9 cellular contexts compared by ENCODE assay signal in genomic region chr16:29927523-29927905, GRCh38. TPM values are rescaled to one million over a fixed set of nuclear protein-coding genes. Genes with fewer than 3 reads are reported as not detected.
A peak's percentile ranks its signal among the peaks of the same experiment; 100 is the strongest.
DNase-seq lines count a peak whose midpoint lies in the region; ATAC-seq and TF ChIP-seq lines count a peak whose summit lies in the region.
"Had no signal": no experiment of that assay in that cellular context is flagged by ENCODE, and none has a peak within 500 bp of the region (broad histone marks: within the 10 kb centered on the region; RNA-seq: fewer than 3 reads in every experiment).

No MANE protein-coding gene starts in this region.

- no peak for ATAC-seq in activated CD8-positive, alpha-beta T cell treated with anti-CD3 and anti-CD28 coated beads, Interleukin-2, amount 10 ng/mL, durations not matched to agents 7 days and 5 days
- no peak for ATAC-seq in omental fat pad (ENCODE audit: low FRiP score)

- TF ChIP-seq CTCF in fibroblast of villous mesenchyme (IDR thresholded peaks at IDR 0.05; ENCODE audit: insufficient read depth, low read depth, low read length) (no peak), smooth muscle cell (IDR thresholded peaks at IDR 0.05; ENCODE audit: borderline replicate concordance, insufficient read depth, poor library complexity, severe bottlenecking) (no peak), omental fat pad (IDR thresholded peaks at IDR 0.05) (no peak), brain microvascular endothelial cell (IDR thresholded peaks at IDR 0.05; ENCODE audit: low read depth, low read length, missing control alignments) (no peak)

- POLR2A ChIA-PET in activated CD8-positive, alpha-beta T cell treated with anti-CD3 and anti-CD28 coated beads, Interleukin-2, amount 10 ng/mL, durations not matched to agents 7 days and 5 days (lab: Charles Lee): interaction anchor here (0.6 to 2.6 kb wide), 4 partner anchors 29 to 109 kb away, joined by 3 to 15 read pairs (median 4); partner anchors contain the start of gene TMEM219

- H4K20me1 ChIP-seq in smooth muscle cell (ENCODE audit: low read depth): peaks cover 5% of the 10 kb centered on the region

- H3K4me1 ChIP-seq in smooth muscle cell (ENCODE audit: low read depth): peaks cover 7% of the 10 kb centered on the region

- no peaks in the 10 kb centered on the region for H3K27me3 Mint-ChIP-seq in T-helper 2 cell treated with Interferon-gamma antibody and Interleukin-4, amounts not matched to agents 5 μg/mL and 100 μg/mL, for 36 hours (ENCODE audit: low read depth)
- peaks cover 3% of the 10 kb centered on the region for H3K27me3 Mint-ChIP-seq in activated CD8-positive, alpha-beta T cell treated with anti-CD3 and anti-CD28 coated beads, Interleukin-2, amount 10 ng/mL, durations not matched to agents 7 days and 5 days (ENCODE audit: low read depth)

- H3K4me3 Mint-ChIP-seq in T-helper 2 cell treated with Interferon-gamma antibody and Interleukin-4, amounts not matched to agents 5 μg/mL and 100 μg/mL, for 36 hours: peak overlapping the region; percentile 94
- peak overlapping the region; percentile 85 for H3K4me3 Mint-ChIP-seq in activated CD8-positive, alpha-beta T cell treated with anti-CD3 and anti-CD28 coated beads, Interleukin-2, amount 10 ng/mL, durations not matched to agents 7 days and 5 days

- H3K36me3 ChIP-seq in smooth muscle cell (ENCODE audit: low read depth): no peaks in the 10 kb centered on the region
- H3K36me3 ChIP-seq in brain microvascular endothelial cell (replicated peaks): peaks cover 5% of the 10 kb centered on the region

- peaks cover 27% of the 10 kb centered on the region for H3K4me1 Mint-ChIP-seq in T-helper 2 cell treated with Interferon-gamma antibody and Interleukin-4, amounts not matched to agents 5 μg/mL and 100 μg/mL, for 36 hours (ENCODE audit: low read depth)
- peaks cover 29% of the 10 kb centered on the region for H3K4me1 Mint-ChIP-seq in activated CD8-positive, alpha-beta T cell treated with anti-CD3 and anti-CD28 coated beads, Interleukin-2, amount 10 ng/mL, durations not matched to agents 7 days and 5 days (ENCODE audit: low read depth)

- no peak overlapping the region for H3K27ac ChIP-seq in smooth muscle cell (ENCODE audit: low read depth)
- H3K27ac ChIP-seq in brain microvascular endothelial cell: no peak overlapping the region

- H3F3A ChIP-seq in smooth muscle cell (ENCODE audit: low read depth): no peaks in the 10 kb centered on the region

- H3K27ac Mint-ChIP-seq in T-helper 2 cell treated with Interferon-gamma antibody and Interleukin-4, amounts not matched to agents 5 μg/mL and 100 μg/mL, for 36 hours: peak overlapping the region; percentile 94
- H3K27ac Mint-ChIP-seq in activated CD8-positive, alpha-beta T cell treated with anti-CD3 and anti-CD28 coated beads, Interleukin-2, amount 10 ng/mL, durations not matched to agents 7 days and 5 days: peak overlapping the region; percentile 14

- CTCF ChIA-PET in activated CD8-positive, alpha-beta T cell treated with anti-CD3 and anti-CD28 coated beads, Interleukin-2, amount 10 ng/mL, durations not matched to agents 7 days and 5 days (lab: Charles Lee): interaction anchor here (0.9 to 2.9 kb wide), 5 partner anchors 28 to 236 kb away, joined by 3 to 16 read pairs (median 4); partner anchors contain the start of gene TMEM219

- in situ Hi-C loops in brain microvascular endothelial cell (cut with HindIII; ENCODE audit: low pct_ligation_motif_present, low sequenced_read_pairs): no loop called here

- H3K9me3 ChIP-seq in smooth muscle cell (replicated peaks; ENCODE audit: low read depth): no peaks in the 10 kb centered on the region

- H3K9ac ChIP-seq in smooth muscle cell (ENCODE audit: low read depth): no peak overlapping the region

- no peak overlapping the region for H2AFZ ChIP-seq in smooth muscle cell (ENCODE audit: low read depth)

- H3K4me3 ChIP-seq in fibroblast of villous mesenchyme (ENCODE audit: low read depth, low read length) (no peak overlapping the region), smooth muscle cell (no peak overlapping the region), brain microvascular endothelial cell (ENCODE audit: low read depth, low read length) (no peak overlapping the region)

- no peaks in the 10 kb centered on the region for H3K9me3 Mint-ChIP-seq in T-helper 2 cell treated with Interferon-gamma antibody and Interleukin-4, amounts not matched to agents 5 μg/mL and 100 μg/mL, for 36 hours
- H3K9me3 Mint-ChIP-seq in activated CD8-positive, alpha-beta T cell treated with anti-CD3 and anti-CD28 coated beads, Interleukin-2, amount 10 ng/mL, durations not matched to agents 7 days and 5 days (ENCODE audit: insufficient read depth): no peaks in the 10 kb centered on the region

- peaks cover 24% of the 10 kb centered on the region for H3K79me2 ChIP-seq in smooth muscle cell (ENCODE audit: low read depth)

- WGBS in smooth muscle cell (ENCODE audit: low lambda C conversion rate): 79% methylated on average over 2 of the region's 2 CpGs

- H3K27me3 ChIP-seq in smooth muscle cell (ENCODE audit: low read depth) (no peaks in the 10 kb centered on the region), brain microvascular endothelial cell (replicated peaks) (no peaks in the 10 kb centered on the region)

- peak overlapping the region; percentile 88 for H3K4me2 ChIP-seq in smooth muscle cell

- no peak for DNase-seq in T-helper 2 cell treated with Interferon-gamma antibody and Interleukin-4, amounts not matched to agents 5 μg/mL and 100 μg/mL, for 36 hours (ENCODE audit: low spot score)
- DNase-seq in T-helper 2 cell (no peak), fibroblast of villous mesenchyme (ENCODE audit: low read depth) (peak; percentile 87), smooth muscle cell (lab: John Stamatoyannopoulos, UW; ENCODE audit: unreplicated experiment) (no peak), omental fat pad (ENCODE audit: low spot score) (no peak), brain microvascular endothelial cell (no peak), A172 (ENCODE audit: low spot score) (no peak)
- DNase-seq in activated CD8-positive, alpha-beta T cell treated with anti-CD3 and anti-CD28 coated beads, Interleukin-2, amount 10 ng/mL, durations not matched to agents 7 days and 5 days: no peak
- DNase-seq: ACHN had no signal

- peaks cover 12% of the 10 kb centered on the region for H3K36me3 Mint-ChIP-seq in T-helper 2 cell treated with Interferon-gamma antibody and Interleukin-4, amounts not matched to agents 5 μg/mL and 100 μg/mL, for 36 hours (ENCODE audit: low read depth)
- peaks cover 8% of the 10 kb centered on the region for H3K36me3 Mint-ChIP-seq in activated CD8-positive, alpha-beta T cell treated with anti-CD3 and anti-CD28 coated beads, Interleukin-2, amount 10 ng/mL, durations not matched to agents 7 days and 5 days (ENCODE audit: low read depth)

RNA-seq across cellular contexts. Expression of gene KCTD13, which starts 1.5 kb away (rescaled TPM):
- 10 to 100 TPM; 33.8 to 35.5 TPM for total RNA-seq in activated CD8-positive, alpha-beta T cell treated with anti-CD3 and anti-CD28 coated beads, Interleukin-2, amount 10 ng/mL, durations not matched to agents 7 days and 5 days
- 8.2 and 10.0 TPM in 2 replicates for total RNA-seq in fibroblast of villous mesenchyme
- total RNA-seq in smooth muscle cell: 8.0 and 16.3 TPM in 2 replicates
- 23.6 and 30.5 TPM in 2 replicates for polyA plus RNA-seq in smooth muscle cell
- 10 to 100 TPM in 3 of 4 donors, 1 to 10 TPM in 1; 7.1 to 44.5 (median 20.0) TPM for total RNA-seq in omental fat pad
- total RNA-seq in A172 (2014; rRNA removed; shearing (Covaris generic)): 11.0 and 12.5 TPM in 2 replicates

RNA-seq across cellular contexts. Expression of gene ASPHD1, which starts 27.2 kb away (rescaled TPM):
- under 1 TPM in 1 of 2 experiments, not detected in 1; 0.24 TPM for total RNA-seq in activated CD8-positive, alpha-beta T cell treated with anti-CD3 and anti-CD28 coated beads, Interleukin-2, amount 10 ng/mL, durations not matched to agents 7 days and 5 days
- 5.2 and 7.8 TPM in 2 replicates for total RNA-seq in fibroblast of villous mesenchyme
- 4.1 and 7.1 TPM in 2 replicates for total RNA-seq in smooth muscle cell
- 26.1 and 28.8 TPM in 2 replicates for polyA plus RNA-seq in smooth muscle cell
- 10 to 100 TPM in 2 of 4 donors, 1 to 10 TPM in 1, not detected in 1; 4.0 to 14.0 (median 10.6) TPM for total RNA-seq in omental fat pad
- total RNA-seq in A172 (2014; rRNA removed; shearing (Covaris generic)): 18.4 and 22.0 TPM in 2 replicates

RNA-seq across cellular contexts. Expression of gene SEZ6L2, which starts 28.2 kb away (rescaled TPM):
- total RNA-seq in activated CD8-positive, alpha-beta T cell treated with anti-CD3 and anti-CD28 coated beads, Interleukin-2, amount 10 ng/mL, durations not matched to agents 7 days and 5 days: not detected
- 2.6 and 4.7 TPM in 2 replicates for total RNA-seq in fibroblast of villous mesenchyme
- total RNA-seq in smooth muscle cell: 23.8 and 178 TPM in 2 replicates
- polyA plus RNA-seq in smooth muscle cell: 37.5 and 46.1 TPM in 2 replicates
- 10 to 100 TPM in 1 of 4 donors, 1 to 10 TPM in 2, under 1 TPM in 1; 0.63 to 11.5 (median 4.2) TPM for total RNA-seq in omental fat pad
- total RNA-seq in A172 (2014; rRNA removed; shearing (Covaris generic)): 22.1 and 24.9 TPM in 2 replicates

RNA-seq across cellular contexts. Expression of gene TMEM219, which starts 34.4 kb away (rescaled TPM):
- total RNA-seq in activated CD8-positive, alpha-beta T cell treated with anti-CD3 and anti-CD28 coated beads, Interleukin-2, amount 10 ng/mL, durations not matched to agents 7 days and 5 days: 10 to 100 TPM; 57.8 to 61.0 TPM
- total RNA-seq in fibroblast of villous mesenchyme (72.8 and 75.1 TPM in 2 replicates), smooth muscle cell (99.2 and 107 TPM in 2 replicates), omental fat pad (100 to 1,000 TPM in 3 of 4 donors, 10 to 100 TPM in 1; 78.4 to 135 (median 110) TPM)
- polyA plus RNA-seq in smooth muscle cell: 176 and 186 TPM in 2 replicates
- 90.8 and 105 TPM in 2 replicates for total RNA-seq in A172 (2014; rRNA removed; shearing (Covaris generic))

RNA-seq across cellular contexts. Expression of gene TAOK2, which starts 46.2 kb away (rescaled TPM):
- 10 to 100 TPM; 48.9 to 49.8 TPM for total RNA-seq in activated CD8-positive, alpha-beta T cell treated with anti-CD3 and anti-CD28 coated beads, Interleukin-2, amount 10 ng/mL, durations not matched to agents 7 days and 5 days
- total RNA-seq in fibroblast of villous mesenchyme (48.0 and 63.9 TPM in 2 replicates), smooth muscle cell (26.2 and 26.8 TPM in 2 replicates), omental fat pad (10 to 100 TPM; 25.1 to 90.0 (median 43.2) TPM)
- polyA plus RNA-seq in smooth muscle cell: 26.0 TPM in 2 replicates
- total RNA-seq in A172 (2014; rRNA removed; shearing (Covaris generic)): 43.2 and 45.4 TPM in 2 replicates
